ENCODE assay signal across 26 cellular contexts in the genomic region with DNA sequence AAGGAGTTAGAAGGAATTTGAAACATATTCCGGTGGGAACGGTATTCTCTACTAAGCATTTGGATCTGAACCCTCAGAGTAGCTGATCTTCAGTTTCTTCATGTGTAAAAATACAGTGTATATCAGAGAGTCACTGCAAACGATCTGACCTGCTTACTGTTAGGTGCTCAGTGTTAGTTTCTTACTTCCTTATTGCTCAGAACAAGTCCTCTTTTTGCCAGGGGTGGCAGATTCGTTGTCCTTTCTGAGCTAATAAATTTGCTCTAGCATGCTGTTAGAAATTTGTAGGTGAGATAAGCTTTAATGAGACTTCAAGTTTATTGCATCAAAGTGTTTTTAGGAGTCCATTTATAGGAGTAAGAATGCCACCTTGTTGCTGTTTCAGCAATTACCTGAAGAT.
"Had no signal": no experiment of that assay in that cellular context is flagged by ENCODE, and none has a peak within 500 bp of the region (broad histone marks: within the 10 kb centered on the region; RNA-seq: fewer than 3 reads in every experiment).

No MANE protein-coding gene starts in this region.

- H3K27me3 ChIP-seq: esophagus squamous epithelium, right atrium auricular region, stomach, testis, tibial artery, upper lobe of left lung had no signal

- H3K4me3 ChIP-seq: esophagus squamous epithelium, lung, prostate gland, right atrium auricular region, stomach, testis, tibial artery, upper lobe of left lung had no signal

- H3K4me3 Mint-ChIP-seq: effector memory CD8-positive, alpha-beta T cell; immature natural killer cell; natural killer cell; stimulated activated effector memory CD8-positive, alpha-beta T cell treated with anti-CD3 and anti-CD28 coated beads, Interleukin-12 subunit alpha, Interleukin-12 subunit beta, amount 100 ng/mL, for 72 hours had no signal

- H3K27ac ChIP-seq: esophagus squamous epithelium, prostate gland, right atrium auricular region, stomach, testis, tibial artery, upper lobe of left lung had no signal

- ATAC-seq: effector memory CD8-positive, alpha-beta T cell; natural killer cell; sciatic nerve; stimulated activated effector memory CD8-positive, alpha-beta T cell treated with anti-CD3 and anti-CD28 coated beads, Interleukin-12 subunit alpha, Interleukin-12 subunit beta, amount 100 ng/mL, for 72 hours had no signal

- H3K9me3 Mint-ChIP-seq: effector memory CD8-positive, alpha-beta T cell; immature natural killer cell; natural killer cell; stimulated activated effector memory CD8-positive, alpha-beta T cell treated with anti-CD3 and anti-CD28 coated beads, Interleukin-12 subunit alpha, Interleukin-12 subunit beta, amount 100 ng/mL, for 72 hours had no signal

- H3K4me1 ChIP-seq: esophagus squamous epithelium, prostate gland, right atrium auricular region, stomach, tibial artery, upper lobe of left lung had no signal

- H3K9me3 ChIP-seq: esophagus squamous epithelium, prostate gland, right atrium auricular region, stomach, testis, tibial artery, upper lobe of left lung had no signal

- H3K4me1 Mint-ChIP-seq: immature natural killer cell; natural killer cell; stimulated activated effector memory CD8-positive, alpha-beta T cell treated with anti-CD3 and anti-CD28 coated beads, Interleukin-12 subunit alpha, Interleukin-12 subunit beta, amount 100 ng/mL, for 72 hours had no signal

- DNase-seq: cortex of kidney; effector memory CD8-positive, alpha-beta T cell; erythroblast; esophagus squamous epithelium; hypothalamus; immature natural killer cell; islet precursor cell; kidney glomerular epithelial cell; mesenchymal stem cell; midbrain; natural killer cell; stimulated activated CD4-positive, alpha-beta T cell treated with anti-CD3 and anti-CD28 coated beads, Interleukin-2, amount 100 ng/mL, for 24 hours; stimulated activated CD4-positive, alpha-beta T cell treated with anti-CD3 and anti-CD28 coated beads, Interleukin-4, amount 100 ng/mL, for 24 hours; stimulated activated naive CD4-positive, alpha-beta T cell treated with Interleukin-2 at 50 U/mL for 16 hours; stomach; testis; tibial artery; upper lobe of left lung had no signal

- H3K27me3 Mint-ChIP-seq: effector memory CD8-positive, alpha-beta T cell had no signal

- H3K27ac Mint-ChIP-seq: stimulated activated effector memory CD8-positive, alpha-beta T cell treated with anti-CD3 and anti-CD28 coated beads, Interleukin-12 subunit alpha, Interleukin-12 subunit beta, amount 100 ng/mL, for 72 hours had no signal

- FAIRE-seq: endometrium, frontal cortex, urothelium cell line had no signal
